ENCODE assay signal across 24 cellular contexts in the genomic region with DNA sequence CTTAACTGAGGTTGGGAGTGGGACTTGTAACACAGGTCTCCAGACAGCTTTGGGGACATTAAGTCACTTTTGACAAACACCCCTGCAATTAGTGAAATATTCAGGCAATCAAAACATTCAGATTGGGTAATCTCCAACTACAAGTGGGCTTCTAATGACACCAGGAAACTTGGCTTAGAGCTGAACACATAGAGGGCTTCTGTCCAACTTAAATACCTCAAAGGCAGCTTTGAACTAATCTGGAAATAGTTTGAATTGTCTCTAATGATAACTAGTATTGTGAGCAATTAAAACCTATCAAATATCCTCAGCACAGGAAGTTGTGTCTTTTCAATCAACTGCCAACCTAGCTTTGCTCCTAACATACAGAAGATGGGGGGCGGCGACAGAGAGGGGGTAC.
"Had no signal": no experiment of that assay in that cellular context is flagged by ENCODE, and none has a peak within 500 bp of the region (broad histone marks: within the 10 kb centered on the region; RNA-seq: fewer than 3 reads in every experiment).

No MANE protein-coding gene starts in this region.

- ATAC-seq: activated CD8-positive, alpha-beta T cell treated with anti-CD3 and anti-CD28 coated beads, Interleukin-2, amount 10 ng/mL, durations not matched to agents 7 days and 5 days; activated naive CD4-positive, alpha-beta T cell treated with anti-CD3 and anti-CD28 coated beads, Interleukin-2, amount 50 U/mL, for 72 hours had no signal

- DNase-seq: activated CD4-positive, alpha-beta T cell treated with anti-CD3 and anti-CD28 coated beads, Interleukin-2, amount 10 ng/mL, durations not matched to agents 24 days and 14 days; activated CD4-positive, alpha-beta T cell treated with anti-CD3 and anti-CD28 coated beads, Interleukin-2, amount 50 U/mL, for 4 hours; activated CD8-positive, alpha-beta T cell treated with anti-CD3 and anti-CD28 coated beads, Interleukin-2, amount 10 ng/mL, durations not matched to agents 7 days and 5 days; activated gamma-delta T cell treated with Interleukin-2 at 50 U/mL for 16 hours; activated naive CD4-positive, alpha-beta T cell treated with anti-CD3 and anti-CD28 coated beads for 36 hours; activated T-cell treated with anti-CD3 and anti-CD28 coated beads, Interleukin-2, amount 50 U/mL, for 24 hours; anterior cingulate cortex; NCI-H1105; NCI-H1417 treated with DMSO at 0.1 percent for 48 hours; NCI-H187 treated with DMSO at 0.1 percent for 48 hours; NCI-H2081; NCI-H2171 treated with DMSO at 0.1 percent for 48 hours; NCI-H2227 treated with DMSO at 0.1 percent for 48 hours; NCI-H446; NCI-H510A treated with DMSO at 0.1 percent for 48 hours; NCI-H526 treated with DMSO at 0.1 percent for 48 hours; NCI-H774; SHP77; SJCRH30 had no signal

- H3K36me3 ChIP-seq: SJCRH30 had no signal

- H3K27ac Mint-ChIP-seq: activated CD4-positive, alpha-beta T cell treated with anti-CD3 and anti-CD28 coated beads, Interleukin-2, amount 10 ng/mL, durations not matched to agents 24 days and 14 days; activated CD8-positive, alpha-beta T cell treated with anti-CD3 and anti-CD28 coated beads, Interleukin-2, amount 10 ng/mL, durations not matched to agents 7 days and 5 days; activated naive CD4-positive, alpha-beta T cell treated with anti-CD3 and anti-CD28 coated beads for 36 hours; activated T-cell treated with anti-CD3 and anti-CD28 coated beads, Interleukin-2, amount 50 U/mL, for 24 hours; T-helper 1 cell treated with Interleukin-12 subunit alpha and Interleukin-12 subunit beta and Interleukin-4 antibody, amounts not matched to agents 30 μg/mL and 1 μg/mL, for 36 hours; T-helper 2 cell treated with Interferon-gamma antibody and Interleukin-4, amounts not matched to agents 5 μg/mL and 100 μg/mL, for 36 hours had no signal

- H3K9me3 Mint-ChIP-seq: activated CD4-positive, alpha-beta T cell treated with anti-CD3 and anti-CD28 coated beads, Interleukin-2, amount 10 ng/mL, durations not matched to agents 24 days and 14 days; activated naive CD4-positive, alpha-beta T cell treated with anti-CD3 and anti-CD28 coated beads for 36 hours; activated naive CD4-positive, alpha-beta T cell treated with anti-CD3 and anti-CD28 coated beads, Interleukin-2, amount 50 U/mL, for 72 hours; activated T-cell treated with anti-CD3 and anti-CD28 coated beads, Interleukin-2, amount 50 U/mL, for 24 hours; T-helper 1 cell treated with Interleukin-12 subunit alpha and Interleukin-12 subunit beta and Interleukin-4 antibody, amounts not matched to agents 30 μg/mL and 1 μg/mL, for 36 hours; T-helper 2 cell treated with Interferon-gamma antibody and Interleukin-4, amounts not matched to agents 5 μg/mL and 100 μg/mL, for 36 hours had no signal

- H3K9me3 ChIP-seq: SJCRH30 had no signal

- H3K27me3 Mint-ChIP-seq: activated T-cell treated with anti-CD3 and anti-CD28 coated beads, Interleukin-2, amount 50 U/mL, for 24 hours had no signal

- H3K4me1 ChIP-seq: SJCRH30 had no signal

- H3K27me3 ChIP-seq: SJCRH30 had no signal

- H3K4me3 Mint-ChIP-seq: activated CD4-positive, alpha-beta T cell treated with anti-CD3 and anti-CD28 coated beads, Interleukin-2, amount 10 ng/mL, durations not matched to agents 24 days and 14 days; activated CD8-positive, alpha-beta T cell treated with anti-CD3 and anti-CD28 coated beads, Interleukin-2, amount 10 ng/mL, durations not matched to agents 7 days and 5 days; activated naive CD4-positive, alpha-beta T cell treated with anti-CD3 and anti-CD28 coated beads for 36 hours; activated T-cell treated with anti-CD3 and anti-CD28 coated beads, Interleukin-2, amount 50 U/mL, for 24 hours; T-helper 1 cell treated with Interleukin-12 subunit alpha and Interleukin-12 subunit beta and Interleukin-4 antibody, amounts not matched to agents 30 μg/mL and 1 μg/mL, for 36 hours; T-helper 2 cell treated with Interferon-gamma antibody and Interleukin-4, amounts not matched to agents 5 μg/mL and 100 μg/mL, for 36 hours had no signal

- H3K27ac ChIP-seq: SJCRH30, SK-N-MC had no signal

- FAIRE-seq: TTC549 had no signal

- H3K36me3 Mint-ChIP-seq: activated naive CD4-positive, alpha-beta T cell treated with anti-CD3 and anti-CD28 coated beads, Interleukin-2, amount 50 U/mL, for 72 hours had no signal

- H3K4me3 ChIP-seq: SJCRH30, SK-N-MC had no signal
